Comparison of ENCODE assay signal across 18 cellular contexts in genomic region chr7:22117222-22117621, GRCh38.
"Had no signal": no experiment of that assay in that cellular context is flagged by ENCODE, and none has a peak within 500 bp of the region (broad histone marks: within the 10 kb centered on the region; RNA-seq: fewer than 3 reads in every experiment).

No MANE protein-coding gene starts in this region.

- H3K9me3 ChIP-seq: neutrophil, thyroid gland, uterus had no signal

- H3K27me3 ChIP-seq: thyroid gland, uterus had no signal

- DNase-seq: activated CD4-positive, alpha-beta T cell treated with anti-CD3 and anti-CD28 coated beads for 4 hours; activated gamma-delta T cell; activated T-cell treated with anti-CD3 and anti-CD28 coated beads, Interleukin-2, amount 50 U/mL, for 24 hours; anterior cingulate cortex; cerebellar nuclear complex; dermis blood vessel endothelial cell; hypothalamus; left colon; midbrain; right cardiac atrium; stimulated activated naive CD4-positive, alpha-beta T cell treated with Interleukin-2 at 50 U/mL for 16 hours; T1000; thyroid gland; uterus; WERI-Rb-1 had no signal

- H3K4me3 ChIP-seq: lung, smooth muscle cell, thyroid gland, uterus had no signal

- ATAC-seq: left colon, right cardiac atrium had no signal

- H3K36me3 ChIP-seq: neutrophil, thyroid gland, uterus had no signal

- H3K4me1 ChIP-seq: thyroid gland, uterus had no signal

- H3K27ac ChIP-seq: neutrophil, thyroid gland, uterus, WERI-Rb-1 had no signal
